Comparison of ENCODE assay signal across 1 cellular context in the genomic region with DNA sequence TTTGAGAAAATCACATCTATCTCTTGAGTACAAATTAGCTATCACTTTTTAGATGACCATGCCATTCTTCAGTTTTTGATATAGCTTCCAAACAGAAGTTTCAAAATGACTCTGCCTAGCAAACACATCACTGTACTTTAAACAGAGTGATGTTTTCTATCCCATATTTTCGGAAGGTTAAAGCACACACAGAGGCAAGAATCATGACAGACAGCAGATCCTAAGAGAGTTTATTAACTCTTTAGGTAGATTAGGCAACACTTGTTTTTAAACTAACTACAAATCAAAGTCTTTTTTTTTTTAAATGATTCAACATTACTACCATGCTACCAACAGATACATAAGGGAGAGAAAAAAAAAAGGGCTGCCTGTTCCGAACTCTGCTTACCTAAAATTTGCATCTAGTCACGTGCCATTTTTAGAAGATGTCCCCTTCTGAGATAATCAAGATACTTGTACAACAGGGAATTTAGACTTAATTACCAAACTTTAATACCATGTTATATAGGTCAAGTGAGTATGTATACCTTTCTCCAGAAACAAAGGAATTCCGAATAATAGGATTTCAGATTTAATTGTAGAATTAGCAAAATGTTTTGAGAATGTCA.
TF ChIP-seq lines count a peak whose summit lies in the region.

No MANE protein-coding gene starts in this region.

TF ChIP-seq in HepG2, 621 proteins besides CTCF, POLR2A, EP300 and RAD21 (continued from another document and continues in another):
- TF ChIP-seq, protein P1, sequence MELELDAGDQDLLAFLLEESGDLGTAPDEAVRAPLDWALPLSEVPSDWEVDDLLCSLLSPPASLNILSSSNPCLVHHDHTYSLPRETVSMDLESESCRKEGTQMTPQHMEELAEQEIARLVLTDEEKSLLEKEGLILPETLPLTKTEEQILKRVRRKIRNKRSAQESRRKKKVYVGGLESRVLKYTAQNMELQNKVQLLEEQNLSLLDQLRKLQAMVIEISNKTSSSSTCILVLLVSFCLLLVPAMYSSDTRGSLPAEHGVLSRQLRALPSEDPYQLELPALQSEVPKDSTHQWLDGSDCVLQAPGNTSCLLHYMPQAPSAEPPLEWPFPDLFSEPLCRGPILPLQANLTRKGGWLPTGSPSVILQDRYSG (CRISPR knock-in tag; IDR thresholded peaks at IDR 0.05): no peak
- peak; percentile 62; the same call in 1 of the 2 replicates for TF ChIP-seq HNF4A (CRISPR knock-in tag; IDR thresholded peaks at IDR 0.05)
- TF ChIP-seq KMT2A (CRISPR knock-in tag; IDR thresholded peaks at IDR 0.05): peak; percentile 46; the same call in 1 of the 2 replicates
- TF ChIP-seq, protein P2, sequence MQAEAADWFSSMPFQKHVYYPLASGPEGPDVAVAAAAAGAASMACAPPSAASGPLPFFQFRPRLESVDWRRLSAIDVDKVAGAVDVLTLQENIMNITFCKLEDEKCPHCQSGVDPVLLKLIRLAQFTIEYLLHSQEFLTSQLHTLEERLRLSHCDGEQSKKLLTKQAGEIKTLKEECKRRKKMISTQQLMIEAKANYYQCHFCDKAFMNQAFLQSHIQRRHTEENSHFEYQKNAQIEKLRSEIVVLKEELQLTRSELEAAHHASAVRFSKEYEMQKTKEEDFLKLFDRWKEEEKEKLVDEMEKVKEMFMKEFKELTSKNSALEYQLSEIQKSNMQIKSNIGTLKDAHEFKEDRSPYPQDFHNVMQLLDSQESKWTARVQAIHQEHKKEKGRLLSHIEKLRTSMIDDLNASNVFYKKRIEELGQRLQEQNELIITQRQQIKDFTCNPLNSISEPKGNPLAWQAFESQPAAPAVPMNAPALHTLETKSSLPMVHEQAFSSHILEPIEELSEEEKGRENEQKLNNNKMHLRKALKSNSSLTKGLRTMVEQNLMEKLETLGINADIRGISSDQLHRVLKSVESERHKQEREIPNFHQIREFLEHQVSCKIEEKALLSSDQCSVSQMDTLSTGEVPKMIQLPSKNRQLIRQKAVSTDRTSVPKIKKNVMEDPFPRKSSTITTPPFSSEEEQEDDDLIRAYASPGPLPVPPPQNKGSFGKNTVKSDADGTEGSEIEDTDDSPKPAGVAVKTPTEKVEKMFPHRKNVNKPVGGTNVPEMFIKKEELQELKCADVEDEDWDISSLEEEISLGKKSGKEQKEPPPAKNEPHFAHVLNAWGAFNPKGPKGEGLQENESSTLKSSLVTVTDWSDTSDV (CRISPR knock-in tag; IDR thresholded peaks at IDR 0.05): no peak
- TF ChIP-seq, protein P3, sequence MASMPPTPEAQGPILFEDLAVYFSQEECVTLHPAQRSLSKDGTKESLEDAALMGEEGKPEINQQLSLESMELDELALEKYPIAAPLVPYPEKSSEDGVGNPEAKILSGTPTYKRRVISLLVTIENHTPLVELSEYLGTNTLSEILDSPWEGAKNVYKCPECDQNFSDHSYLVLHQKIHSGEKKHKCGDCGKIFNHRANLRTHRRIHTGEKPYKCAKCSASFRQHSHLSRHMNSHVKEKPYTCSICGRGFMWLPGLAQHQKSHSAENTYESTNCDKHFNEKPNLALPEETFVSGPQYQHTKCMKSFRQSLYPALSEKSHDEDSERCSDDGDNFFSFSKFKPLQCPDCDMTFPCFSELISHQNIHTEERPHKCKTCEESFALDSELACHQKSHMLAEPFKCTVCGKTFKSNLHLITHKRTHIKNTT (CRISPR knock-in tag; IDR thresholded peaks at IDR 0.05): no peak
- TF ChIP-seq BHLHE40 (IDR thresholded peaks at IDR 0.05; ENCODE audit: low read length): peak; percentile 38; the same call in 1 of the 2 replicates
- TF ChIP-seq XBP1 (CRISPR knock-in tag; IDR thresholded peaks at IDR 0.05): no peak
- no peak for TF ChIP-seq ZNF431 (CRISPR knock-in tag; IDR thresholded peaks at IDR 0.05; ENCODE audit: borderline replicate concordance, low read depth)
- 0 out of 2 replicates have a peak, but pooled peaks have one; percentile 22 for TF ChIP-seq KLF6 (CRISPR knock-in tag; IDR thresholded peaks at IDR 0.05)
- TF ChIP-seq ZNF160 (CRISPR knock-in tag; IDR thresholded peaks at IDR 0.05): no peak
- TF ChIP-seq CBX2 (IDR thresholded peaks at IDR 0.05; ENCODE audit: low read depth, low read length): no peak
- TF ChIP-seq CBX2 (CRISPR knock-in tag; IDR thresholded peaks at IDR 0.05; ENCODE audit: low read depth): no peak
- no peak for TF ChIP-seq USF2 (IDR thresholded peaks at IDR 0.05; ENCODE audit: low read depth, low read length)
- TF ChIP-seq USF2 (CRISPR knock-in tag; IDR thresholded peaks at IDR 0.05; ENCODE audit: borderline replicate concordance): peak; percentile 59; the same call in 1 of the 2 replicates
- no peak for TF ChIP-seq ZBTB7A (CRISPR knock-in tag; IDR thresholded peaks at IDR 0.05)
- TF ChIP-seq, protein P4, sequence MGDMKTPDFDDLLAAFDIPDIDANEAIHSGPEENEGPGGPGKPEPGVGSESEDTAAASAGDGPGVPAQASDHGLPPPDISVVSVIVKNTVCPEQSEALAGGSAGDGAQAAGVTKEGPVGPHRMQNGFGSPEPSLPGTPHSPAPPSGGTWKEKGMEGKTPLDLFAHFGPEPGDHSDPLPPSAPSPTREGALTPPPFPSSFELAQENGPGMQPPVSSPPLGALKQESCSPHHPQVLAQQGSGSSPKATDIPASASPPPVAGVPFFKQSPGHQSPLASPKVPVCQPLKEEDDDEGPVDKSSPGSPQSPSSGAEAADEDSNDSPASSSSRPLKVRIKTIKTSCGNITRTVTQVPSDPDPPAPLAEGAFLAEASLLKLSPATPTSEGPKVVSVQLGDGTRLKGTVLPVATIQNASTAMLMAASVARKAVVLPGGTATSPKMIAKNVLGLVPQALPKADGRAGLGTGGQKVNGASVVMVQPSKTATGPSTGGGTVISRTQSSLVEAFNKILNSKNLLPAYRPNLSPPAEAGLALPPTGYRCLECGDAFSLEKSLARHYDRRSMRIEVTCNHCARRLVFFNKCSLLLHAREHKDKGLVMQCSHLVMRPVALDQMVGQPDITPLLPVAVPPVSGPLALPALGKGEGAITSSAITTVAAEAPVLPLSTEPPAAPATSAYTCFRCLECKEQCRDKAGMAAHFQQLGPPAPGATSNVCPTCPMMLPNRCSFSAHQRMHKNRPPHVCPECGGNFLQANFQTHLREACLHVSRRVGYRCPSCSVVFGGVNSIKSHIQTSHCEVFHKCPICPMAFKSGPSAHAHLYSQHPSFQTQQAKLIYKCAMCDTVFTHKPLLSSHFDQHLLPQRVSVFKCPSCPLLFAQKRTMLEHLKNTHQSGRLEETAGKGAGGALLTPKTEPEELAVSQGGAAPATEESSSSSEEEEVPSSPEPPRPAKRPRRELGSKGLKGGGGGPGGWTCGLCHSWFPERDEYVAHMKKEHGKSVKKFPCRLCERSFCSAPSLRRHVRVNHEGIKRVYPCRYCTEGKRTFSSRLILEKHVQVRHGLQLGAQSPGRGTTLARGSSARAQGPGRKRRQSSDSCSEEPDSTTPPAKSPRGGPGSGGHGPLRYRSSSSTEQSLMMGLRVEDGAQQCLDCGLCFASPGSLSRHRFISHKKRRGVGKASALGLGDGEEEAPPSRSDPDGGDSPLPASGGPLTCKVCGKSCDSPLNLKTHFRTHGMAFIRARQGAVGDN (CRISPR knock-in tag; IDR thresholded peaks at IDR 0.05): no peak
- TF ChIP-seq ZNF772 (CRISPR knock-in tag; IDR thresholded peaks at IDR 0.05): no peak
- TF ChIP-seq KAT7 (CRISPR knock-in tag; IDR thresholded peaks at IDR 0.05; ENCODE audit: borderline replicate concordance): no peak
- TF ChIP-seq ZNF124 (CRISPR knock-in tag; IDR thresholded peaks at IDR 0.05): peak; percentile 33; the same call in 1 of the 2 replicates
- no peak for TF ChIP-seq SMYD3 (CRISPR knock-in tag; IDR thresholded peaks at IDR 0.05)
- no peak for TF ChIP-seq ZFP90 (CRISPR knock-in tag; IDR thresholded peaks at IDR 0.05; ENCODE audit: borderline replicate concordance)
- TF ChIP-seq SP1 (IDR thresholded peaks at IDR 0.05): no peak
- no peak for TF ChIP-seq SP1 (CRISPR knock-in tag; IDR thresholded peaks at IDR 0.05)
- no peak for TF ChIP-seq ZNF549 (CRISPR knock-in tag; IDR thresholded peaks at IDR 0.05)
- peak; percentile 18; the same call in 1 of the 2 replicates for TF ChIP-seq FOXJ3 (CRISPR knock-in tag; IDR thresholded peaks at IDR 0.05; ENCODE audit: borderline replicate concordance)
- TF ChIP-seq PHF20 (CRISPR knock-in tag; IDR thresholded peaks at IDR 0.05): no peak
- TF ChIP-seq PBX2 (CRISPR knock-in tag; IDR thresholded peaks at IDR 0.05): no peak
- TF ChIP-seq CEBPG (CRISPR knock-in tag; IDR thresholded peaks at IDR 0.05): peak; percentile 65
- TF ChIP-seq ZNF598 (CRISPR knock-in tag; IDR thresholded peaks at IDR 0.05; ENCODE audit: borderline replicate concordance): no peak
- TF ChIP-seq, protein P5, sequence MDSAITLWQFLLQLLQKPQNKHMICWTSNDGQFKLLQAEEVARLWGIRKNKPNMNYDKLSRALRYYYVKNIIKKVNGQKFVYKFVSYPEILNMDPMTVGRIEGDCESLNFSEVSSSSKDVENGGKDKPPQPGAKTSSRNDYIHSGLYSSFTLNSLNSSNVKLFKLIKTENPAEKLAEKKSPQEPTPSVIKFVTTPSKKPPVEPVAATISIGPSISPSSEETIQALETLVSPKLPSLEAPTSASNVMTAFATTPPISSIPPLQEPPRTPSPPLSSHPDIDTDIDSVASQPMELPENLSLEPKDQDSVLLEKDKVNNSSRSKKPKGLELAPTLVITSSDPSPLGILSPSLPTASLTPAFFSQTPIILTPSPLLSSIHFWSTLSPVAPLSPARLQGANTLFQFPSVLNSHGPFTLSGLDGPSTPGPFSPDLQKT (CRISPR knock-in tag; IDR thresholded peaks at IDR 0.05; ENCODE audit: borderline replicate concordance): no peak
- TF ChIP-seq GLI4 (CRISPR knock-in tag; IDR thresholded peaks at IDR 0.05; ENCODE audit: borderline replicate concordance): no peak
- TF ChIP-seq TSC22D2 (CRISPR knock-in tag; IDR thresholded peaks at IDR 0.05; ENCODE audit: borderline replicate concordance): no peak
- no peak for TF ChIP-seq ZNF230 (CRISPR knock-in tag; IDR thresholded peaks at IDR 0.05)
- no peak for TF ChIP-seq ZNF704 (CRISPR knock-in tag; IDR thresholded peaks at IDR 0.05; ENCODE audit: borderline replicate concordance)
- TF ChIP-seq ZSCAN29 (CRISPR knock-in tag; conservative IDR thresholded peaks at IDR 0.05): no peak
- TF ChIP-seq SNAPC2 (CRISPR knock-in tag; IDR thresholded peaks at IDR 0.05): 0 out of 2 replicates have a peak, but pooled peaks have one; percentile 35
- TF ChIP-seq RFX3 (CRISPR knock-in tag; IDR thresholded peaks at IDR 0.05): no peak
- no peak for TF ChIP-seq MAF1 (CRISPR knock-in tag; IDR thresholded peaks at IDR 0.05; ENCODE audit: borderline replicate concordance)
- TF ChIP-seq MATR3 (CRISPR knock-in tag; IDR thresholded peaks at IDR 0.05): no peak
- TF ChIP-seq HIVEP1 (CRISPR knock-in tag; IDR thresholded peaks at IDR 0.05): no peak
- no peak for TF ChIP-seq POGZ (CRISPR knock-in tag; IDR thresholded peaks at IDR 0.05)
- TF ChIP-seq NR2F1 (CRISPR knock-in tag; IDR thresholded peaks at IDR 0.05): no peak
